In genomic region chr2:29522951-29523669, GRCh38 we compare ENCODE assay signal across 18 cellular contexts.
DNase-seq lines count a peak whose midpoint lies in the region; ATAC-seq, FAIRE-seq and TF ChIP-seq lines count a peak whose summit lies in the region.
"Had no signal": no experiment of that assay in that cellular context is flagged by ENCODE, and none has a peak within 500 bp of the region (broad histone marks: within the 10 kb centered on the region; RNA-seq: fewer than 3 reads in every experiment).

No MANE protein-coding gene starts in this region.

- DNase-seq in AG08396 (ENCODE audit: low spot score), result peak; percentile 67
- peak; percentile 75 for DNase-seq in M059J (ENCODE audit: low read depth)
- DNase-seq in GM12878 (ENCODE audit: low read depth, low spot score), result no peak
- peak; percentile 88 for DNase-seq in iris pigment epithelial cell (ENCODE audit: low read depth)
- DNase-seq in dermis blood vessel endothelial cell, result no peak
- no peak for DNase-seq in psoas muscle
- DNase-seq: ACHN; activated naive CD8-positive, alpha-beta T cell treated with anti-CD3 and anti-CD28 coated beads, Interleukin-2, amount 50 U/mL, for 24 hours; activated T-cell treated with anti-CD3 and anti-CD28 coated beads, Interleukin-2, amount 50 U/mL, for 4 hours; cortex of kidney; occipital lobe; spleen; T1000 had no signal

- H3K4me1 ChIP-seq in GM12878 (ENCODE audit: control insufficient read depth, insufficient read depth, low read length) (no peaks in the 10 kb centered on the region), psoas muscle (peaks cover 7% of the 10 kb centered on the region)
- H3K4me1 ChIP-seq: spleen had no signal

- CTCF ChIA-PET in GM12878 (lab: Yijun Ruan, JAX), result no interaction called here

- peaks cover 0 to 3% of the 10 kb centered on the region in 2 experiments; a peak in 1 of 4 replicates for H3K27me3 ChIP-seq in GM12878 (replicated peaks in 1 of 2; ENCODE audit: control insufficient read depth in 2 of 2, insufficient read depth in 2 of 2, low read length in 1 of 2)
- H3K27me3 ChIP-seq in psoas muscle (ENCODE audit: insufficient read depth in 3 of 3, low read length in 2 of 3), result peaks cover 0 to 2% (median 0%) of the 10 kb centered on the region in 3 donors

- no peak for TF ChIP-seq POLR2A in GM12878 (IDR thresholded peaks at IDR 0.05; ENCODE audit: low read depth, low read length)

- H3K79me2 ChIP-seq in GM12878 (ENCODE audit: control insufficient read depth, insufficient read depth, low read length), result no peaks in the 10 kb centered on the region

- RAD21 ChIA-PET in GM12878 (lab: Charles Lee; ENCODE audit: unreplicated experiment), result no interaction called here

- intact Hi-C loops in GM12878 (cut with micrococcal nuclease; ENCODE audit: unreplicated experiment) (no loop called here), psoas muscle (cut with DNase I) (no loop called here)

- no peaks in the 10 kb centered on the region for H4K20me1 ChIP-seq in GM12878 (ENCODE audit: control insufficient read depth, insufficient read depth)

- BruUV-seq in GM12878 (replicated peaks; lab: Mats Ljungman, UMichigan), result no TSS peak

- ATAC-seq in GM12878 (no peak), psoas muscle (no peak), HG02884 (IDR thresholded peaks at IDR 0.05; ENCODE audit: unreplicated experiment) (no peak), HG03378 (IDR thresholded peaks at IDR 0.05; ENCODE audit: unreplicated experiment) (no peak)
- ATAC-seq: activated naive CD8-positive, alpha-beta T cell treated with anti-CD3 and anti-CD28 coated beads, Interleukin-2, amount 50 U/mL, for 24 hours; activated T-cell treated with anti-CD3 and anti-CD28 coated beads, Interleukin-2, amount 50 U/mL, for 4 hours; HCT116; Right ventricle myocardium inferior had no signal

- H3K27ac ChIP-seq in GM12878 (ENCODE audit: control insufficient read depth, insufficient read depth), result no peak overlapping the region
- no peak overlapping the region for H3K27ac ChIP-seq in psoas muscle
- H3K27ac ChIP-seq: spleen had no signal

- no peak for TF ChIP-seq RAD21 in GM12878 (IDR thresholded peaks at IDR 0.05; ENCODE audit: insufficient read depth, low read depth, low read length)

- no peak for FAIRE-seq in GM12878 (lab: Jason Lieb, UNC)
- FAIRE-seq: D721Med had no signal

- TF ChIP-seq EP300 in GM12878 (IDR thresholded peaks at IDR 0.05; ENCODE audit: borderline replicate concordance in 1 of 2, control insufficient read depth in 1 of 2, low read depth in 2 of 2, low read length in 2 of 2), result no peak

- 10% methylated on average over 5 of the region's 5 CpGs for WGBS in GM12878 (ENCODE audit: insufficient coverage, insufficient replicate concordance, low lambda C conversion rate, missing lambda C conversion rate)
- WGBS in psoas muscle, 3 donors, result 66 to 77% (median 69%) methylated on average over 5 of the region's 5 CpGs

- in situ Hi-C loops in GM12878 (cut with MboI), result no loop called here

- H3K4me3 ChIP-seq in GM12878 (no peak overlapping the region), psoas muscle (no peak overlapping the region)
- H3K4me3 ChIP-seq: spleen had no signal

- TF ChIP-seq CTCF in GM12878 (IDR thresholded peaks at IDR 0.05 in 2 of 3, conservative IDR thresholded peaks at IDR 0.05 in 1 of 3; ENCODE audit: control insufficient read depth in 2 of 3, extremely low read depth in 1 of 3, insufficient read depth in 1 of 3, low read depth in 3 of 3, low read length in 3 of 3) (no peak), psoas muscle (IDR thresholded peaks at IDR 0.05) (no peak)

- no peaks in the 10 kb centered on the region for H3K9me3 ChIP-seq in GM12878 (replicated peaks; ENCODE audit: control insufficient read depth, insufficient read depth, low read length)
- no peaks in the 10 kb centered on the region for H3K9me3 ChIP-seq in psoas muscle
- H3K9me3 ChIP-seq: spleen had no signal

- POLR2A ChIA-PET in GM12878 (lab: Charles Lee), result no interaction called here

- no peak overlapping the region for H2AFZ ChIP-seq in GM12878 (ENCODE audit: control insufficient read depth, low read depth, low read length)

- no peak overlapping the region for H3K4me2 ChIP-seq in GM12878 (ENCODE audit: control insufficient read depth, insufficient read depth)

- H3K9ac ChIP-seq in GM12878 (ENCODE audit: control insufficient read depth, insufficient read depth, low read length), result no peak overlapping the region

- SMC1A ChIA-PET in GM12878 (lab: Charles Lee; ENCODE audit: uncharacterized antibody, unreplicated experiment), result interaction anchor here (1.0 kb wide), 1 partner anchor 22 kb away, joined by 3 read pairs; no protein-coding TSS in a partner anchor

- H3K36me3 ChIP-seq in GM12878 (ENCODE audit: control insufficient read depth in 2 of 2, insufficient read depth in 2 of 2, low read length in 1 of 2) (no peaks in the 10 kb centered on the region), psoas muscle (ENCODE audit: insufficient read depth in 1 of 2, low read depth in 1 of 2) (no peaks in the 10 kb centered on the region)
- H3K36me3 ChIP-seq: spleen had no signal

TF ChIP-seq in GM12878, 131 proteins besides CTCF, POLR2A, EP300 and RAD21:
- TF ChIP-seq USF1 (IDR thresholded peaks at IDR 0.05; ENCODE audit: borderline replicate concordance, extremely low read length, insufficient read depth, low read depth, low read length) (peak; percentile 9), CHD1 (IDR thresholded peaks at IDR 0.05; ENCODE audit: low read depth, low read length) (no peak)
TF ChIP-seq in GM12878: peak in this region for 1.

Comparison
In these comparisons a context has a peak if more than half of its experiments do, and no peak if none do; other contexts are left out.
1. DNase-seq: peak in AG08396 (single experiment), M059J (single experiment) and iris pigment epithelial cell (single experiment); none in GM12878 (single experiment), dermis blood vessel endothelial cell (single experiment) and psoas muscle (0 of 2).